ENCODE assay signal across 15 cellular contexts in the genomic region with DNA sequence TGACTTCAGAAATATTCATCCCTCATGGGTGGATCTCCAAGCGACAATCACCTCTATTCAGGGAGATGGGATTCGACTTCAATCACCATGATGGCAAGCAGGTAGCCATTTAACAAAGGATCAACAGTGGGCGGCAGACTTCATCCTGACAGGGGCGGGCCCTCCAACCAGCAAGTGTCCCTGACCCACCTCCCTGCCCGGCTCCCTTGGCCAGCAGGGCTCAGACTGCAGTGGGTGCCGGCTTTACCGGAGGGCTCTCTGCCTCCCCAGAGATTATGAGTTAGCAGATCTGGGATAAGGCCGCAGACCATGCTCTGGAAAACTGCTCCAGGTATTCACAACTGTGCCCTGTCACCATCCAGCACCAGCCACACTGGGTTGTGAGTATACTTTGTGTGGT. TPM values are rescaled to one million over a fixed set of nuclear protein-coding genes. Genes with fewer than 3 reads are reported as not detected.
A peak's percentile ranks its signal among the peaks of the same experiment; 100 is the strongest.
DNase-seq lines count a peak whose midpoint lies in the region; ATAC-seq, FAIRE-seq and TF ChIP-seq lines count a peak whose summit lies in the region.
"Had no signal": no experiment of that assay in that cellular context is flagged by ENCODE, and none has a peak within 500 bp of the region (broad histone marks: within the 10 kb centered on the region; RNA-seq: fewer than 3 reads in every experiment).

No MANE protein-coding gene starts in this region.

- TF ChIP-seq POLR2A in A549 (IDR thresholded peaks at IDR 0.05; ENCODE audit: low read length), result no peak

- H3K36me3 ChIP-seq in BLaER1 treated with 17β-estradiol and CSF1 and Interleukin-3, amounts not matched to agents 10 nM and 100 nM, result peaks cover 0 to 46% (median 20%) of the 10 kb centered on the region in 11 experiments; a peak in 15 of 22 replicates
- H3K36me3 ChIP-seq in keratinocyte (ENCODE audit: control insufficient read depth in 2 of 2, extremely low read depth in 1 of 2, insufficient read depth in 2 of 2, low read length in 2 of 2), result peaks cover 0 to 3% of the 10 kb centered on the region in 2 experiments
- H3K36me3 ChIP-seq: BE2C had no signal

- WGBS in A549 (ENCODE audit: missing lambda C conversion rate), result 98% methylated on average over 3 of the region's 8 CpGs

- no peak overlapping the region for H3K4me3 ChIP-seq in A549
- no peak overlapping the region for H3K4me3 ChIP-seq in BLaER1 treated with 17β-estradiol and CSF1 and Interleukin-3, amounts not matched to agents 10 nM and 100 nM
- no peak overlapping the region for H3K4me3 ChIP-seq in keratinocyte (ENCODE audit: control insufficient read depth in 2 of 3, extremely low read depth in 1 of 3, insufficient read depth in 2 of 3, low read depth in 1 of 3, low read length in 3 of 3)

- dilution Hi-C loops in keratinocyte (cut with MboI; ENCODE audit: extremely low pct_ligation_motif_present, low sequenced_read_pairs), result no loop called here

- no peaks in the 10 kb centered on the region for H3K27me3 ChIP-seq in BLaER1 treated with 17β-estradiol and CSF1 and Interleukin-3, amounts not matched to agents 10 nM and 100 nM
- H3K27me3 ChIP-seq in keratinocyte (ENCODE audit: control insufficient read depth, extremely low read depth, insufficient read depth, low read length), result no peaks in the 10 kb centered on the region
- H3K27me3 ChIP-seq: BE2C had no signal

- TF ChIP-seq RAD21 in A549 (conservative IDR thresholded peaks at IDR 0.05 in 1 of 2, IDR thresholded peaks at IDR 0.05 in 1 of 2), result no peak

- CTCF ChIA-PET in A549 (lab: Yijun Ruan, JAX), result no interaction called here
- CTCF ChIA-PET in RWPE1 (lab: Yijun Ruan, JAX), result interaction anchor here (0.6 kb wide), 1 partner anchor 468 kb away, joined by 5 read pairs; no protein-coding TSS in a partner anchor

- POLR2A ChIA-PET in A549 (lab: Yijun Ruan, JAX) (no interaction called here), RWPE1 (lab: Yijun Ruan, JAX; ENCODE audit: low non-redundant PET) (no interaction called here)

- H3K4me1 ChIP-seq in A549, result peaks cover 17% of the 10 kb centered on the region
- H3K4me1 ChIP-seq in BLaER1 treated with 17β-estradiol and CSF1 and Interleukin-3, amounts not matched to agents 10 nM and 100 nM, result peaks cover 17 to 80% (median 69%) of the 10 kb centered on the region in 10 experiments
- H3K4me1 ChIP-seq in keratinocyte (ENCODE audit: control insufficient read depth, extremely low read depth, insufficient read depth, low read length), result peaks cover 18% of the 10 kb centered on the region
- H3K4me1 ChIP-seq: BE2C had no signal

- TF ChIP-seq CTCF in A549 (IDR thresholded peaks at IDR 0.05), result no peak
- TF ChIP-seq CTCF in RWPE1 (conservative IDR thresholded peaks at IDR 0.05; ENCODE audit: low read depth), result no peak
- TF ChIP-seq CTCF in keratinocyte (optimal IDR thresholded peaks at IDR 0.05 in 1 of 3, IDR thresholded peaks at IDR 0.05 in 1 of 3, conservative IDR thresholded peaks at IDR 0.05 in 1 of 3; ENCODE audit: extremely low read depth in 1 of 3, insufficient read depth in 2 of 3, low read length in 3 of 3), result no peak

- no peaks in the 10 kb centered on the region for H3K9me1 ChIP-seq in keratinocyte (ENCODE audit: control insufficient read depth, extremely low read depth, insufficient read depth, low read length)

- ATAC-seq in A549 (no peak), HG02885 (IDR thresholded peaks at IDR 0.05; ENCODE audit: poor library complexity, unreplicated experiment) (no peak), HG03108 (IDR thresholded peaks at IDR 0.05; ENCODE audit: unreplicated experiment) (no peak), HG03354 (IDR thresholded peaks at IDR 0.05; ENCODE audit: poor library complexity, severe bottlenecking, unreplicated experiment) (no peak)

- no peaks in the 10 kb centered on the region for H3K9me3 ChIP-seq in A549
- H3K9me3 ChIP-seq in BLaER1 treated with 17β-estradiol and CSF1 and Interleukin-3, amounts not matched to agents 10 nM and 100 nM (replicated peaks in 1 of 11), result peaks cover 10 to 27% (median 15%) of the 10 kb centered on the region in 11 experiments; a peak in 20 of 22 replicates
- no peaks in the 10 kb centered on the region for H3K9me3 ChIP-seq in keratinocyte (ENCODE audit: control insufficient read depth, low read depth, low read length)
- H3K9me3 ChIP-seq: BE2C, Caco-2 had no signal

- DNase-seq in A549 (ENCODE audit: low read depth in 1 of 2, low spot score in 1 of 2) (no peak), RWPE1 (ENCODE audit: low spot score) (no peak), keratinocyte (ENCODE audit: low read depth, low spot score) (no peak), putamen (ENCODE audit: low spot score) (no peak)
- DNase-seq: BE2C; CD8-positive, alpha-beta memory T cell; DND-41; GDM1 had no signal

- H3K9ac ChIP-seq in BLaER1 treated with 17β-estradiol and CSF1 and Interleukin-3, amounts not matched to agents 10 nM and 100 nM, result no peak overlapping the region
- H3K9ac ChIP-seq in keratinocyte (ENCODE audit: control insufficient read depth, extremely low read depth, insufficient read depth, low read length), result no peak overlapping the region
- H3K9ac ChIP-seq: KMS-11 had no signal

- H2AFZ ChIP-seq in keratinocyte (ENCODE audit: control insufficient read depth, low read length), result no peak overlapping the region

- H4K20me1 ChIP-seq in BLaER1 treated with 17β-estradiol and CSF1 and Interleukin-3, amounts not matched to agents 10 nM and 100 nM, result peaks cover 0 to 62% (median 8%) of the 10 kb centered on the region in 11 experiments; a peak in 10 of 22 replicates
- no peaks in the 10 kb centered on the region for H4K20me1 ChIP-seq in keratinocyte (ENCODE audit: control insufficient read depth, extremely low read depth, insufficient read depth, low read length)

- TF ChIP-seq EP300 in A549 (IDR thresholded peaks at IDR 0.05), result no peak

- FAIRE-seq in A549 (lab: Jason Lieb, UNC), result no peak
- no peak for FAIRE-seq in keratinocyte (lab: Jason Lieb, UNC)
- FAIRE-seq: GM12892 had no signal

- peak overlapping the region in 1 of 2 experiments; percentile 26; a peak in 2 of 6 replicates for H3K27ac ChIP-seq in A549
- H3K27ac ChIP-seq in BLaER1 treated with 17β-estradiol and CSF1 and Interleukin-3, amounts not matched to agents 10 nM and 100 nM, result peak overlapping the region in 3 of 11 experiments; percentile 55 to 61 (median 59); a peak in 5 of 22 replicates
- H3K27ac ChIP-seq in RWPE1, result peak overlapping the region; percentile 63; the same call in 1 of the 2 replicates
- peak overlapping the region; percentile 19 for H3K27ac ChIP-seq in keratinocyte (ENCODE audit: control insufficient read depth, insufficient read depth, low read length)
- H3K27ac ChIP-seq: KMS-11 had no signal

- H3K79me2 ChIP-seq in keratinocyte (ENCODE audit: control insufficient read depth, insufficient read depth, low read length), result no peaks in the 10 kb centered on the region

- peak overlapping the region; percentile 38; the same call in 1 of the 3 replicates for H3K4me2 ChIP-seq in A549
- H3K4me2 ChIP-seq in BLaER1 treated with 17β-estradiol and CSF1 and Interleukin-3, amounts not matched to agents 10 nM and 100 nM, result peak overlapping the region in 8 of 11 experiments; percentile 56 to 92 (median 80); a peak in 16 of 22 replicates
- no peak overlapping the region for H3K4me2 ChIP-seq in keratinocyte (ENCODE audit: control insufficient read depth, extremely low read depth, insufficient read depth, low read depth, low read length)
- H3K4me2 ChIP-seq: KMS-11 had no signal

TF ChIP-seq in A549, 52 proteins besides CTCF, POLR2A, EP300 and RAD21 (continues in another document):
- no peak for TF ChIP-seq NR3C1 (IDR thresholded peaks at IDR 0.05)
- no peak for TF ChIP-seq RFX5 (IDR thresholded peaks at IDR 0.05)
- no peak for TF ChIP-seq ZFP36 (IDR thresholded peaks at IDR 0.05; ENCODE audit: borderline replicate concordance, partially characterized antibody)
- TF ChIP-seq, protein P1, sequence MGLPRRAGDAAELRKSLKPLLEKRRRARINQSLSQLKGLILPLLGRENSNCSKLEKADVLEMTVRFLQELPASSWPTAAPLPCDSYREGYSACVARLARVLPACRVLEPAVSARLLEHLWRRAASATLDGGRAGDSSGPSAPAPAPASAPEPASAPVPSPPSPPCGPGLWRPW (IDR thresholded peaks at IDR 0.05), result no peak
- TF ChIP-seq, protein P2, sequence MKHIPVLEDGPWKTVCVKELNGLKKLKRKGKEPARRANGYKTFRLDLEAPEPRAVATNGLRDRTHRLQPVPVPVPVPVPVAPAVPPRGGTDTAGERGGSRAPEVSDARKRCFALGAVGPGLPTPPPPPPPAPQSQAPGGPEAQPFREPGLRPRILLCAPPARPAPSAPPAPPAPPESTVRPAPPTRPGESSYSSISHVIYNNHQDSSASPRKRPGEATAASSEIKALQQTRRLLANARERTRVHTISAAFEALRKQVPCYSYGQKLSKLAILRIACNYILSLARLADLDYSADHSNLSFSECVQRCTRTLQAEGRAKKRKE (CRISPR knock-in tag; IDR thresholded peaks at IDR 0.05; ENCODE audit: low read depth), result no peak
- no peak for TF ChIP-seq PHF8 (IDR thresholded peaks at IDR 0.05; ENCODE audit: borderline replicate concordance, low read depth)
- no peak for TF ChIP-seq RNF2 (IDR thresholded peaks at IDR 0.05; ENCODE audit: borderline replicate concordance, low read depth)

RNA-seq across cellular contexts. Expression of a gene that starts 39.4 kb away (rescaled TPM):
- polyA plus RNA-seq in A549 (2011; rRNA removed) (0.21 and 0.33 TPM in 2 replicates), A549 (2017; fragmentation: RNase III; extraction: RNeasy Plus Mini Kit Qiagen cat#74134 plus additional on column Dnase treatment) (0.49 to 0.76 TPM (median 0.72 TPM) in 3 replicates), keratinocyte (0.01 to 0.06 TPM (median 0.02 TPM) in 3 replicates)
- polyA plus RNA-seq in A549 (2012; cell fraction: cytosol; rRNA removed), result 0.13 and 0.23 TPM in 2 replicates
- 0.15 and 0.17 TPM in 2 replicates for polyA plus RNA-seq in A549 (2012; cell fraction: nucleus; rRNA removed)
- 0.12 and 0.24 TPM in 2 replicates for polyA minus RNA-seq in A549 (2011; rRNA and poly(A)+ RNA removed)
- 0.05 TPM for polyA plus RNA-seq in keratinocyte (2011; ENCODE audit: low read depth)
- 0.02 and 0.03 TPM in 2 replicates for polyA plus RNA-seq in keratinocyte (2011; cell fraction: cytosol; rRNA removed)
- polyA plus RNA-seq in keratinocyte (2011; cell fraction: nucleus; rRNA removed), result 0.06 and 0.07 TPM in 2 replicates
- 0.06 and 0.11 TPM in 2 replicates for polyA plus RNA-seq in keratinocyte (2012; ENCODE audit: low replicate concordance)
- 0.03 TPM in 2 of 3 replicates, not detected in the other for polyA minus RNA-seq in keratinocyte
- not detected for polyA minus RNA-seq in keratinocyte (2011; cell fraction: cytosol; rRNA and poly(A)+ RNA removed)
- polyA minus RNA-seq in keratinocyte (2011; cell fraction: nucleus; rRNA and poly(A)+ RNA removed), result 0.11 TPM in 1 of 2 replicates, not detected in the other
- polyA plus RNA-seq: CD8-positive, alpha-beta memory T cell had no signal
